ENCODE assay signal across 28 cellular contexts in genomic region chr13:67033170-67033569, GRCh38.
"Had no signal": no experiment of that assay in that cellular context is flagged by ENCODE, and none has a peak within 500 bp of the region (broad histone marks: within the 10 kb centered on the region; RNA-seq: fewer than 3 reads in every experiment).

No MANE protein-coding gene starts in this region.

- H3K27me3 ChIP-seq: ascending aorta, brain microvascular endothelial cell, esophagus muscularis mucosa, left lung, sigmoid colon, vagina had no signal

- H3K36me3 ChIP-seq: ascending aorta, brain microvascular endothelial cell, esophagus muscularis mucosa, left lung, sigmoid colon, thoracic aorta, vagina had no signal

- H3K9me3 ChIP-seq: ascending aorta, esophagus muscularis mucosa, left lung, sigmoid colon, thoracic aorta, vagina had no signal

- H3K36me3 Mint-ChIP-seq: activated CD8-positive, alpha-beta memory T cell treated with anti-CD3 and anti-CD28 coated beads, Interleukin-2, amount 10 ng/mL, durations not matched to agents 7 days and 5 days; activated naive CD4-positive, alpha-beta T cell treated with anti-CD3 and anti-CD28 coated beads, Interleukin-2, amount 50 U/mL, for 72 hours; naive thymus-derived CD8-positive, alpha-beta T cell; stimulated activated memory B cell treated with anti-CD40 and anti-IgM and Interleukin-4, amounts not matched to agents 10 μg/mL and 1 μg/mL and 100 μg/mL, for 72 hours; type B pancreatic cell had no signal

- H3K4me2 ChIP-seq: smooth muscle cell had no signal

- H3K4me3 ChIP-seq: ascending aorta, esophagus muscularis mucosa, left lung, lung, sigmoid colon, smooth muscle cell, thoracic aorta, vagina had no signal

- H3K4me3 Mint-ChIP-seq: activated CD4-positive, alpha-beta T cell treated with anti-CD3 and anti-CD28 coated beads, Interleukin-2, amount 10 ng/mL, durations not matched to agents 24 days and 14 days; activated CD8-positive, alpha-beta memory T cell treated with anti-CD3 and anti-CD28 coated beads, Interleukin-2, amount 10 ng/mL, durations not matched to agents 7 days and 5 days; activated CD8-positive, alpha-beta T cell treated with anti-CD3 and anti-CD28 coated beads for 36 hours; effector memory CD8-positive, alpha-beta T cell; stimulated activated memory B cell treated with anti-CD40 and anti-IgM and Interleukin-4, amounts not matched to agents 10 μg/mL and 1 μg/mL and 100 μg/mL, for 72 hours; type B pancreatic cell had no signal

- H3K27ac Mint-ChIP-seq: activated CD4-positive, alpha-beta T cell treated with anti-CD3 and anti-CD28 coated beads, Interleukin-2, amount 10 ng/mL, durations not matched to agents 24 days and 14 days; activated CD8-positive, alpha-beta memory T cell treated with anti-CD3 and anti-CD28 coated beads, Interleukin-2, amount 10 ng/mL, durations not matched to agents 7 days and 5 days; activated CD8-positive, alpha-beta T cell treated with anti-CD3 and anti-CD28 coated beads for 36 hours; activated naive CD4-positive, alpha-beta T cell treated with anti-CD3 and anti-CD28 coated beads, Interleukin-2, amount 50 U/mL, for 72 hours; effector memory CD8-positive, alpha-beta T cell; progenitor cell of endocrine pancreas; stimulated activated memory B cell treated with anti-CD40 and anti-IgM and Interleukin-4, amounts not matched to agents 10 μg/mL and 1 μg/mL and 100 μg/mL, for 72 hours; type B pancreatic cell had no signal

- H3K4me1 Mint-ChIP-seq: activated CD4-positive, alpha-beta T cell treated with anti-CD3 and anti-CD28 coated beads, Interleukin-2, amount 10 ng/mL, durations not matched to agents 24 days and 14 days; activated CD8-positive, alpha-beta memory T cell treated with anti-CD3 and anti-CD28 coated beads, Interleukin-2, amount 10 ng/mL, durations not matched to agents 7 days and 5 days; stimulated activated memory B cell treated with anti-CD40 and anti-IgM and Interleukin-4, amounts not matched to agents 10 μg/mL and 1 μg/mL and 100 μg/mL, for 72 hours had no signal

- H3K27me3 Mint-ChIP-seq: activated CD4-positive, alpha-beta T cell treated with anti-CD3 and anti-CD28 coated beads, Interleukin-2, amount 10 ng/mL, durations not matched to agents 24 days and 14 days; activated CD8-positive, alpha-beta memory T cell treated with anti-CD3 and anti-CD28 coated beads, Interleukin-2, amount 10 ng/mL, durations not matched to agents 7 days and 5 days; activated CD8-positive, alpha-beta T cell treated with anti-CD3 and anti-CD28 coated beads for 36 hours; effector memory CD8-positive, alpha-beta T cell; naive thymus-derived CD8-positive, alpha-beta T cell; progenitor cell of endocrine pancreas; stimulated activated memory B cell treated with anti-CD40 and anti-IgM and Interleukin-4, amounts not matched to agents 10 μg/mL and 1 μg/mL and 100 μg/mL, for 72 hours; type B pancreatic cell had no signal

- H3K9me3 Mint-ChIP-seq: activated CD4-positive, alpha-beta T cell treated with anti-CD3 and anti-CD28 coated beads, Interleukin-2, amount 10 ng/mL, durations not matched to agents 24 days and 14 days; activated CD8-positive, alpha-beta T cell treated with anti-CD3 and anti-CD28 coated beads for 36 hours; activated naive CD4-positive, alpha-beta T cell treated with anti-CD3 and anti-CD28 coated beads, Interleukin-2, amount 50 U/mL, for 72 hours; stimulated activated memory B cell treated with anti-CD40 and anti-IgM and Interleukin-4, amounts not matched to agents 10 μg/mL and 1 μg/mL and 100 μg/mL, for 72 hours; type B pancreatic cell had no signal

- DNase-seq: activated CD4-positive, alpha-beta T cell treated with anti-CD3 and anti-CD28 coated beads, Interleukin-2, amount 10 ng/mL, durations not matched to agents 24 days and 14 days; activated CD8-positive, alpha-beta memory T cell treated with anti-CD3 and anti-CD28 coated beads, Interleukin-2, amount 10 ng/mL, durations not matched to agents 7 days and 5 days; activated CD8-positive, alpha-beta T cell treated with anti-CD3 and anti-CD28 coated beads for 36 hours; activated gamma-delta T cell treated with Interleukin-2 at 50 U/mL for 16 hours; activated T-cell treated with anti-CD3 and anti-CD28 coated beads for 4 hours; brain microvascular endothelial cell; central memory CD4-positive, alpha-beta T cell; effector memory CD8-positive, alpha-beta T cell; hippocampal formation; kidney glomerular epithelial cell; left lung; naive thymus-derived CD8-positive, alpha-beta T cell; retina; sigmoid colon; stimulated activated CD4-positive, alpha-beta T cell treated with anti-CD3 and anti-CD28 coated beads, Interleukin-15, amount 100 ng/mL, for 24 hours had no signal

- H3K27ac ChIP-seq: ascending aorta, brain microvascular endothelial cell, esophagus muscularis mucosa, left lung, sigmoid colon, thoracic aorta, vagina had no signal

- ATAC-seq: activated CD4-positive, CD25-positive, alpha-beta regulatory T cell treated with anti-CD3 and anti-CD28 coated beads, Interleukin-2, amount 50 U/mL, for 24 hours; activated CD8-positive, alpha-beta memory T cell treated with anti-CD3 and anti-CD28 coated beads, Interleukin-2, amount 10 ng/mL, durations not matched to agents 7 days and 5 days; activated CD8-positive, alpha-beta T cell treated with anti-CD3 and anti-CD28 coated beads for 36 hours; activated naive CD4-positive, alpha-beta T cell treated with anti-CD3 and anti-CD28 coated beads, Interleukin-2, amount 50 U/mL, for 72 hours; effector memory CD8-positive, alpha-beta T cell; left lung; naive thymus-derived CD8-positive, alpha-beta T cell; stimulated activated memory B cell treated with anti-CD40 and anti-IgM and Interleukin-4, amounts not matched to agents 10 μg/mL and 1 μg/mL and 100 μg/mL, for 72 hours had no signal

- FAIRE-seq: colon, frontal cortex had no signal

- H3K4me1 ChIP-seq: ascending aorta, esophagus muscularis mucosa, left lung, vagina had no signal
